14 cellular contexts compared by ENCODE assay signal in genomic region chr3:74390121-74390870, GRCh38.
"Had no signal": no experiment of that assay in that cellular context is flagged by ENCODE, and none has a peak within 500 bp of the region (broad histone marks: within the 10 kb centered on the region; RNA-seq: fewer than 3 reads in every experiment).

No MANE protein-coding gene starts in this region.

- H3K9me3 Mint-ChIP-seq: neural crest cell had no signal

- H3K27me3 ChIP-seq: hepatocyte, pancreas, thyroid gland, uterus had no signal

- H3K27me3 Mint-ChIP-seq: activated B cell treated with CpG ODN at 0.5 μM for 24 hours; activated CD4-positive, alpha-beta T cell treated with anti-CD3 and anti-CD28 coated beads, Interleukin-2, amount 10 ng/mL, durations not matched to agents 7 days and 5 days; activated naive CD4-positive, alpha-beta T cell treated with anti-CD3 and anti-CD28 coated beads, Interleukin-2, amount 10 ng/mL, durations not matched to agents 7 days and 5 days; central memory CD8-positive, alpha-beta T cell; effector memory CD8-positive, alpha-beta T cell had no signal

- H3K36me3 Mint-ChIP-seq: activated naive CD4-positive, alpha-beta T cell treated with anti-CD3 and anti-CD28 coated beads, Interleukin-2, amount 10 ng/mL, durations not matched to agents 7 days and 5 days had no signal

- H3K4me3 ChIP-seq: hepatocyte, pancreas, skin epidermis, thyroid gland, uterus had no signal

- H3K4me1 ChIP-seq: thyroid gland, uterus had no signal

- H3K4me3 Mint-ChIP-seq: activated B cell treated with CpG ODN at 0.5 μM for 24 hours; activated CD4-positive, alpha-beta T cell treated with anti-CD3 and anti-CD28 coated beads, Interleukin-2, amount 10 ng/mL, durations not matched to agents 7 days and 5 days; activated naive CD4-positive, alpha-beta T cell treated with anti-CD3 and anti-CD28 coated beads, Interleukin-2, amount 10 ng/mL, durations not matched to agents 7 days and 5 days; central memory CD8-positive, alpha-beta T cell; effector memory CD8-positive, alpha-beta T cell; neural crest cell had no signal

- H3K4me2 ChIP-seq: hepatocyte had no signal

- H3K27ac Mint-ChIP-seq: activated B cell treated with CpG ODN at 0.5 μM for 24 hours; activated CD4-positive, alpha-beta T cell treated with anti-CD3 and anti-CD28 coated beads, Interleukin-2, amount 10 ng/mL, durations not matched to agents 7 days and 5 days; activated naive CD4-positive, alpha-beta T cell treated with anti-CD3 and anti-CD28 coated beads, Interleukin-2, amount 10 ng/mL, durations not matched to agents 7 days and 5 days; activated T-helper 2 cell treated with anti-CD3 and anti-CD28 coated beads, Interferon-gamma antibody, Interleukin-2, Interleukin-4, amounts not matched to agents 10 μg/mL and 5 μg/mL and 100 μg/mL, durations not matched to agents 14 hours and 24 hours and 36 hours; effector memory CD8-positive, alpha-beta T cell had no signal

- H3K36me3 ChIP-seq: pancreas, thyroid gland, uterus had no signal

- H3K4me1 Mint-ChIP-seq: activated B cell treated with CpG ODN at 0.5 μM for 24 hours; activated CD4-positive, alpha-beta T cell treated with anti-CD3 and anti-CD28 coated beads, Interleukin-2, amount 10 ng/mL, durations not matched to agents 7 days and 5 days; activated naive CD4-positive, alpha-beta T cell treated with anti-CD3 and anti-CD28 coated beads, Interleukin-2, amount 10 ng/mL, durations not matched to agents 7 days and 5 days; central memory CD8-positive, alpha-beta T cell had no signal

- DNase-seq: activated B cell treated with CpG ODN at 0.5 μM for 24 hours; activated CD4-positive, alpha-beta T cell treated with anti-CD3 and anti-CD28 coated beads, Interleukin-2, amount 10 ng/mL, durations not matched to agents 7 days and 5 days; activated naive CD4-positive, alpha-beta T cell treated with anti-CD3 and anti-CD28 coated beads, Interleukin-2, amount 10 ng/mL, durations not matched to agents 7 days and 5 days; cortex of kidney; effector memory CD8-positive, alpha-beta T cell; pancreas; thyroid gland; uterus had no signal

- H3K27ac ChIP-seq: epithelial cell of prostate, hepatocyte, pancreas, skin epidermis, thyroid gland, uterus had no signal

- H3K79me2 ChIP-seq: hepatocyte had no signal
